ENCODE assay signal across 9 cellular contexts in genomic region chr9:14347408-14348224, GRCh38. TPM values are rescaled to one million over a fixed set of nuclear protein-coding genes. Genes with fewer than 3 reads are reported as not detected.
DNase-seq lines count a peak whose midpoint lies in the region; ATAC-seq and TF ChIP-seq lines count a peak whose summit lies in the region.
"Had no signal": no experiment of that assay in that cellular context is flagged by ENCODE, and none has a peak within 500 bp of the region (broad histone marks: within the 10 kb centered on the region; RNA-seq: fewer than 3 reads in every experiment).

No MANE protein-coding gene starts in this region.

- no peaks in the 10 kb centered on the region for H4K20me1 ChIP-seq in SK-N-SH (ENCODE audit: insufficient read depth)

- no peaks in the 10 kb centered on the region for H3K27me3 ChIP-seq in SK-N-SH (ENCODE audit: insufficient read depth)
- H3K27me3 ChIP-seq in esophagus muscularis mucosa, result peaks cover 0 to 57% (median 27%) of the 10 kb centered on the region in 4 donors

- H3K36me3 Mint-ChIP-seq in mesothelial cell of epicardium, result no peaks in the 10 kb centered on the region

- 68% methylated on average over 51 of the region's 60 CpGs for WGBS in SK-N-SH (ENCODE audit: low lambda C conversion rate)
- WGBS in esophagus muscularis mucosa, result 3% methylated on average over 26 of the region's 60 CpGs
- 1% methylated on average over 60 of the region's 60 CpGs for WGBS in urinary bladder

- H2AFZ ChIP-seq in SK-N-SH (ENCODE audit: low read depth), result no peak overlapping the region

- no peak for TF ChIP-seq RAD21 in SK-N-SH (IDR thresholded peaks at IDR 0.05; ENCODE audit: low read length)

- ATAC-seq in SK-N-SH treated with all-trans-retinoic acid at 6 μM for 48 hours, result no peak

- H3K27me3 Mint-ChIP-seq in mesothelial cell of epicardium (ENCODE audit: low read depth), result peaks cover 33% of the 10 kb centered on the region

- H3K4me1 ChIP-seq in SK-N-SH (ENCODE audit: control insufficient read depth in 1 of 2, insufficient read depth in 2 of 2, low read depth in 1 of 2, low read length in 1 of 2) (peaks cover 0 to 18% of the 10 kb centered on the region in 2 experiments; a peak in 2 of 4 replicates), esophagus muscularis mucosa (peaks cover 54 to 91% (median 90%) of the 10 kb centered on the region in 4 donors), urinary bladder (ENCODE audit: insufficient read depth) (no peaks in the 10 kb centered on the region)

- TF ChIP-seq EP300 in SK-N-SH (IDR thresholded peaks at IDR 0.05; ENCODE audit: borderline replicate concordance in 1 of 2, low read depth in 1 of 2, low read length in 1 of 2) (no peak), esophagus muscularis mucosa (IDR thresholded peaks at IDR 0.05) (no peak)

- peaks cover 66% of the 10 kb centered on the region for H3K4me1 Mint-ChIP-seq in mesothelial cell of epicardium

- no peak overlapping the region for H3K9ac ChIP-seq in SK-N-SH

- peak overlapping the region; percentile 71 for H3K4me3 Mint-ChIP-seq in mesothelial cell of epicardium

- TF ChIP-seq CTCF in SK-N-SH (IDR thresholded peaks at IDR 0.05) (no peak), esophagus muscularis mucosa (IDR thresholded peaks at IDR 0.05) (no peak), mesothelial cell of epicardium (IDR thresholded peaks at IDR 0.05; ENCODE audit: unreplicated experiment) (no peak)

- no peak overlapping the region for H3K4me2 ChIP-seq in SK-N-SH

- H3K79me2 ChIP-seq in SK-N-SH (ENCODE audit: insufficient read depth), result no peaks in the 10 kb centered on the region

- no peaks in the 10 kb centered on the region for H3K9me2 ChIP-seq in SK-N-SH

- CTCF ChIA-PET in SK-N-SH (lab: Yijun Ruan, JAX), result no interaction called here

- TF ChIP-seq POLR2A in esophagus muscularis mucosa (IDR thresholded peaks at IDR 0.05; ENCODE audit: low read depth), result no peak

- H3K27ac Mint-ChIP-seq in mesothelial cell of epicardium, result peak overlapping the region; percentile 96

- H3K36me3 ChIP-seq in SK-N-SH (replicated peaks in 1 of 2; ENCODE audit: control insufficient read depth in 1 of 2, insufficient read depth in 2 of 2, low read length in 1 of 2) (no peaks in the 10 kb centered on the region), esophagus muscularis mucosa (no peaks in the 10 kb centered on the region), urinary bladder (ENCODE audit: insufficient read depth) (no peaks in the 10 kb centered on the region)

- H3K9me3 ChIP-seq in SK-N-SH, result no peaks in the 10 kb centered on the region
- H3K9me3 ChIP-seq in esophagus muscularis mucosa, result no peaks in the 10 kb centered on the region

- DNase-seq in SK-N-SH (peak; percentile 9), esophagus muscularis mucosa (ENCODE audit: extremely low spot score) (no peak), mesothelial cell of epicardium (ENCODE audit: low spot score in 2 of 2, unreplicated experiment in 2 of 2) (peak in 1 of 2 experiments; percentile 61), NCI-H226 (no peak), NOMO-1 treated with dmso at 0.1 percent for 144 hours (lab: John Stamatoyannopoulos, UW; ENCODE audit: unreplicated experiment) (no peak), T-helper 1 cell (no peak)
- DNase-seq: activated CD4-positive, CD25-positive, alpha-beta regulatory T cell had no signal

- intact Hi-C loops in esophagus muscularis mucosa (cut with DNase I), result no loop called here

- POLR2A ChIA-PET in SK-N-SH (lab: Yijun Ruan, JAX), result no interaction called here

- H3K27ac ChIP-seq in SK-N-SH (ENCODE audit: low read depth in 2 of 2, low read length in 1 of 2), result no peak overlapping the region
- H3K27ac ChIP-seq in esophagus muscularis mucosa (replicated peaks in 1 of 4), result peak overlapping the region; percentile 67 to 83 (median 74)
- peak overlapping the region; percentile 19 for H3K27ac ChIP-seq in urinary bladder (ENCODE audit: low read depth)

- no peak overlapping the region for H3K4me3 ChIP-seq in SK-N-SH (ENCODE audit: low read depth in 2 of 2, low read length in 1 of 2)
- H3K4me3 ChIP-seq in esophagus muscularis mucosa, result peak overlapping the region; percentile 53 to 66 (median 61)
- H3K4me3 ChIP-seq in urinary bladder (ENCODE audit: low read depth, low read length), result peak overlapping the region; percentile 59

- no peaks in the 10 kb centered on the region for H3K9me3 Mint-ChIP-seq in mesothelial cell of epicardium

- H3F3A ChIP-seq in SK-N-SH (replicated peaks; ENCODE audit: insufficient read depth), result no peaks in the 10 kb centered on the region

TF ChIP-seq in SK-N-SH, 30 proteins besides CTCF, POLR2A, EP300 and RAD21 (continues in another document):
- TF ChIP-seq RFX5 (IDR thresholded peaks at IDR 0.05; ENCODE audit: low read length) (no peak), FOXJ3 (CRISPR knock-in tag; IDR thresholded peaks at IDR 0.05) (no peak), SMC3 (IDR thresholded peaks at IDR 0.05; ENCODE audit: low read depth, low read length) (no peak), JUND (IDR thresholded peaks at IDR 0.05) (no peak), GATA2 (CRISPR knock-in tag; IDR thresholded peaks at IDR 0.05) (no peak), ELF1 (IDR thresholded peaks at IDR 0.05) (no peak), FOXM1 (IDR thresholded peaks at IDR 0.05; ENCODE audit: low read depth) (no peak), PBX3 (IDR thresholded peaks at IDR 0.05) (no peak)

TF ChIP-seq in SK-N-SH treated with all-trans-retinoic acid at 6 μM for 48 hours, 23 proteins besides CTCF, POLR2A, EP300 and RAD21:
- TF ChIP-seq ZC3H10 (CRISPR knock-in tag; IDR thresholded peaks at IDR 0.05) (no peak), BACH2 (CRISPR knock-in tag; IDR thresholded peaks at IDR 0.05; ENCODE audit: borderline replicate concordance) (no peak), ARNTL (CRISPR knock-in tag; IDR thresholded peaks at IDR 0.05; ENCODE audit: borderline replicate concordance, low read depth) (no peak), ZNF565 (CRISPR knock-in tag; conservative IDR thresholded peaks at IDR 0.05; ENCODE audit: low read depth) (no peak), RARB (CRISPR knock-in tag; IDR thresholded peaks at IDR 0.05) (no peak), ZNF70 (CRISPR knock-in tag; IDR thresholded peaks at IDR 0.05) (no peak), ESRRG (CRISPR knock-in tag; IDR thresholded peaks at IDR 0.05) (no peak), OSR1 (CRISPR knock-in tag; IDR thresholded peaks at IDR 0.05) (no peak), ISL1 (CRISPR knock-in tag; IDR thresholded peaks at IDR 0.05) (no peak)
- TF ChIP-seq, protein P1, sequence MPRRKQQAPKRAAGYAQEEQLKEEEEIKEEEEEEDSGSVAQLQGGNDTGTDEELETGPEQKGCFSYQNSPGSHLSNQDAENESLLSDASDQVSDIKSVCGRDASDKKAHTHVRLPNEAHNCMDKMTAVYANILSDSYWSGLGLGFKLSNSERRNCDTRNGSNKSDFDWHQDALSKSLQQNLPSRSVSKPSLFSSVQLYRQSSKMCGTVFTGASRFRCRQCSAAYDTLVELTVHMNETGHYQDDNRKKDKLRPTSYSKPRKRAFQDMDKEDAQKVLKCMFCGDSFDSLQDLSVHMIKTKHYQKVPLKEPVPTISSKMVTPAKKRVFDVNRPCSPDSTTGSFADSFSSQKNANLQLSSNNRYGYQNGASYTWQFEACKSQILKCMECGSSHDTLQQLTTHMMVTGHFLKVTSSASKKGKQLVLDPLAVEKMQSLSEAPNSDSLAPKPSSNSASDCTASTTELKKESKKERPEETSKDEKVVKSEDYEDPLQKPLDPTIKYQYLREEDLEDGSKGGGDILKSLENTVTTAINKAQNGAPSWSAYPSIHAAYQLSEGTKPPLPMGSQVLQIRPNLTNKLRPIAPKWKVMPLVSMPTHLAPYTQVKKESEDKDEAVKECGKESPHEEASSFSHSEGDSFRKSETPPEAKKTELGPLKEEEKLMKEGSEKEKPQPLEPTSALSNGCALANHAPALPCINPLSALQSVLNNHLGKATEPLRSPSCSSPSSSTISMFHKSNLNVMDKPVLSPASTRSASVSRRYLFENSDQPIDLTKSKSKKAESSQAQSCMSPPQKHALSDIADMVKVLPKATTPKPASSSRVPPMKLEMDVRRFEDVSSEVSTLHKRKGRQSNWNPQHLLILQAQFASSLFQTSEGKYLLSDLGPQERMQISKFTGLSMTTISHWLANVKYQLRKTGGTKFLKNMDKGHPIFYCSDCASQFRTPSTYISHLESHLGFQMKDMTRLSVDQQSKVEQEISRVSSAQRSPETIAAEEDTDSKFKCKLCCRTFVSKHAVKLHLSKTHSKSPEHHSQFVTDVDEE (CRISPR knock-in tag; IDR thresholded peaks at IDR 0.05), result no peak
- TF ChIP-seq, protein P2, sequence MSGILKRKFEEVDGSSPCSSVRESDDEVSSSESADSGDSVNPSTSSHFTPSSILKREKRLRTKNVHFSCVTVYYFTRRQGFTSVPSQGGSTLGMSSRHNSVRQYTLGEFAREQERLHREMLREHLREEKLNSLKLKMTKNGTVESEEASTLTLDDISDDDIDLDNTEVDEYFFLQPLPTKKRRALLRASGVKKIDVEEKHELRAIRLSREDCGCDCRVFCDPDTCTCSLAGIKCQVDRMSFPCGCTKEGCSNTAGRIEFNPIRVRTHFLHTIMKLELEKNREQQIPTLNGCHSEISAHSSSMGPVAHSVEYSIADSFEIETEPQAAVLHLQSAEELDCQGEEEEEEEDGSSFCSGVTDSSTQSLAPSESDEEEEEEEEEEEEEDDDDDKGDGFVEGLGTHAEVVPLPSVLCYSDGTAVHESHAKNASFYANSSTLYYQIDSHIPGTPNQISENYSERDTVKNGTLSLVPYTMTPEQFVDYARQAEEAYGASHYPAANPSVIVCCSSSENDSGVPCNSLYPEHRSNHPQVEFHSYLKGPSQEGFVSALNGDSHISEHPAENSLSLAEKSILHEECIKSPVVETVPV (CRISPR knock-in tag; IDR thresholded peaks at IDR 0.05), result no peak

RNA-seq across cellular contexts. Expression of gene NFIB, which starts 33.7 kb away (rescaled TPM):
- 8.1 and 9.2 TPM in 2 replicates for polyA plus RNA-seq in SK-N-SH (2012; rRNA removed)
- polyA plus RNA-seq in SK-N-SH (2012; cell fraction: cytosol; rRNA removed), result 9.4 TPM in 2 replicates
- polyA plus RNA-seq in SK-N-SH (2012; cell fraction: nucleus; rRNA removed), result 12.0 and 18.7 TPM in 2 replicates
- total RNA-seq in esophagus muscularis mucosa, result 10 to 100 TPM; 38.1 to 64.4 (median 55.8) TPM
- total RNA-seq in mesothelial cell of epicardium, result 213 to 237 TPM (median 230 TPM) in 3 replicates
- 217 TPM for total RNA-seq in urinary bladder
- 20.8 TPM for polyA plus RNA-seq in urinary bladder

Comparison
In these comparisons a context has a peak if more than half of its experiments do, and no peak if none do; other contexts are left out.
1. H3K27ac ChIP-seq: peak in esophagus muscularis mucosa (4 of 4) and urinary bladder (single experiment); none in SK-N-SH (0 of 2).
2. H3K4me3 ChIP-seq: peak in esophagus muscularis mucosa (4 of 4) and urinary bladder (single experiment); none in SK-N-SH (0 of 2).